In the genomic region with DNA sequence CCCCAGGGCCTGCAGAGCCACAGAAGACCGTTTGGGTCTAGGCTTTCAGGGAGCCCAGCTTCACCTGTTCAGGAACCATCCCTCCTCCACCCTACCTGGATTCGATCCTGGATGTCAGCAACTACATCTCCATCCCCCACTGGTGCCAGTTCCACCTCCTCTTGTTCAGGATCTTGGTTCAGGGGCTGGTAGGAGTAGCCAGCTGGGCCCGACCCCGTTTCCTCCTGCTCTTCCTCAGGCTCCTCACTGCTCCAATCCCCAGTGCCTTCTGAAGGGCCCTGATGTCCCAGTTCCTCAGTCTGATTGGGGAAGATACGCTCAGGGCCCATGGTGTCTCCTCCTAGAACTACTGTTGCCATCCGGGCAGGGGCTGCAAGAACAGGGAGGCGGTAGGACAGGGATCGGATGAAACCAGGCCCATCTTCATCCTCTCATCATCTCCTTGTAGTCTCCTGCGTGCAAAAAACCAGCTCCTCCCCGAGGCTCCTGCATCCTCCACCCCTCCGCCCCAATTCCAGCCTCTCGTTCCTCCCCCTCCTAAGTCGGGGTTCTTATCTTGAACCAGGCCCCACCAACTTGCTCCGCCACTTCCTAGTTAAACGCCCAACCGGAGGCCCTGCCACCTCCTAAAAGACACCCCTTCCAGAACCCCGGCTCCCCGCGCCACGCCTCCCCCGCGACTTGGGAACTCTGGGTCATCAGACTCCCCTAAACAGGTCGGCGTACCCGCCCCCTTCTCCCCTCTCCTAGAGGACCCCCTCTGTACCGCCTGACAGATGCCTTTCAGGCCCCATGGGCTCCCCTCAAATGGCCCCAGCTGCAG, we compare ENCODE assay signal across 8 cellular contexts. TPM values are rescaled to one million over a fixed set of nuclear protein-coding genes. Genes with fewer than 3 reads are reported as not detected.
A peak's percentile ranks its signal among the peaks of the same experiment; 100 is the strongest.
DNase-seq lines count a peak whose midpoint lies in the region; ATAC-seq and TF ChIP-seq lines count a peak whose summit lies in the region.

No MANE protein-coding gene starts in this region.

- 0 out of 2 replicates have a peak, but pooled peaks cover 21% of the 10 kb centered on the region for H3F3A ChIP-seq in GM23338 (replicated peaks; ENCODE audit: low read depth)

- TF ChIP-seq CTCF in DND-41 (IDR thresholded peaks at IDR 0.05; ENCODE audit: borderline replicate concordance, extremely low read depth, low read length, poor library complexity, severe bottlenecking): no peak
- TF ChIP-seq CTCF in GM23338 (conservative IDR thresholded peaks at IDR 0.05; ENCODE audit: low read depth in 2 of 2): no peak
- no peak for TF ChIP-seq CTCF in OCI-LY3 (IDR thresholded peaks at IDR 0.05; ENCODE audit: low read depth, low read length)
- TF ChIP-seq CTCF in mucosa of descending colon (IDR thresholded peaks at IDR 0.05): no peak

- H3K27me3 Mint-ChIP-seq in GM23338 (ENCODE audit: insufficient read depth, low read depth, poor library complexity): peaks cover 23% of the 10 kb centered on the region

- H3K36me3 ChIP-seq in DND-41 (ENCODE audit: insufficient read depth, low read length): peaks cover 72% of the 10 kb centered on the region
- H3K36me3 ChIP-seq in GM23338 (ENCODE audit: insufficient read depth): peaks cover 8% of the 10 kb centered on the region; the same call in 1 of the 2 replicates
- peaks cover 47% of the 10 kb centered on the region for H3K36me3 ChIP-seq in OCI-LY3 (replicated peaks; ENCODE audit: low read depth, low read length)
- peaks cover 5% of the 10 kb centered on the region for H3K36me3 ChIP-seq in mucosa of descending colon (ENCODE audit: low read depth)

- H4K20me1 ChIP-seq in DND-41 (ENCODE audit: insufficient read depth, low read length) (peaks cover 27% of the 10 kb centered on the region; the same call in 1 of the 2 replicates), GM23338 (replicated peaks; ENCODE audit: insufficient read depth) (peaks cover 17% of the 10 kb centered on the region), OCI-LY3 (ENCODE audit: insufficient read depth, low read length) (no peaks in the 10 kb centered on the region)

- ATAC-seq in DND-41 (ENCODE audit: insufficient read depth, low read depth): peak; percentile 0; the same call in 1 of the 3 replicates
- peak; percentile 37 for ATAC-seq in GM23338
- ATAC-seq in mucosa of descending colon: no peak
- ATAC-seq in GM19463 (IDR thresholded peaks at IDR 0.05; ENCODE audit: unreplicated experiment): no peak

- peak overlapping the region; percentile 99 for H3K4me2 ChIP-seq in DND-41 (ENCODE audit: insufficient read depth, low read length)
- H3K4me2 ChIP-seq in GM23338: peak overlapping the region; percentile 99
- H3K4me2 ChIP-seq in OCI-LY3 (ENCODE audit: low read length): peak overlapping the region; percentile 97

- H2AFZ ChIP-seq in DND-41 (ENCODE audit: low read depth, low read length): peak overlapping the region; percentile 95
- peak overlapping the region; percentile 12; the same call in 1 of the 2 replicates for H2AFZ ChIP-seq in GM23338
- peak overlapping the region; percentile 75 for H2AFZ ChIP-seq in OCI-LY3 (ENCODE audit: low read depth, low read length)

- peaks cover 30% of the 10 kb centered on the region for H3K4me1 Mint-ChIP-seq in GM23338

- H3K4me1 ChIP-seq in DND-41 (ENCODE audit: insufficient read depth, low read length) (peaks cover 62% of the 10 kb centered on the region), GM23338 (ENCODE audit: insufficient read depth) (peaks cover 16% of the 10 kb centered on the region), OCI-LY3 (ENCODE audit: low read length) (peaks cover 23% of the 10 kb centered on the region), mucosa of descending colon (ENCODE audit: low read depth) (peaks cover 29% of the 10 kb centered on the region)

- H3K9me3 ChIP-seq in DND-41 (ENCODE audit: insufficient read depth, low read length, severe bottlenecking) (no peaks in the 10 kb centered on the region), OCI-LY3 (ENCODE audit: insufficient read depth, low read length) (no peaks in the 10 kb centered on the region), mucosa of descending colon (no peaks in the 10 kb centered on the region)

- intact Hi-C loops in mucosa of descending colon (cut with DNase I, micrococcal nuclease): no loop called here

- H3K9me3 Mint-ChIP-seq in GM23338: no peaks in the 10 kb centered on the region

- H3K4me3 Mint-ChIP-seq in GM23338: peak overlapping the region; percentile 92

- H3K79me2 ChIP-seq in DND-41 (ENCODE audit: insufficient read depth, low read length) (peaks cover 71% of the 10 kb centered on the region), GM23338 (replicated peaks; ENCODE audit: insufficient read depth) (peaks cover 45% of the 10 kb centered on the region), OCI-LY3 (ENCODE audit: low read length) (peaks cover 31% of the 10 kb centered on the region)

- H3K27ac Mint-ChIP-seq in GM23338: peak overlapping the region; percentile 95

- H3K27me3 ChIP-seq in DND-41 (ENCODE audit: insufficient read depth, low read length, poor library complexity) (no peaks in the 10 kb centered on the region), GM23338 (ENCODE audit: insufficient read depth) (no peaks in the 10 kb centered on the region), OCI-LY3 (ENCODE audit: low read depth, low read length) (no peaks in the 10 kb centered on the region)

- H3K36me3 Mint-ChIP-seq in GM23338 (ENCODE audit: low read depth): peaks cover 67% of the 10 kb centered on the region

- H3K9me2 ChIP-seq in GM23338 (ENCODE audit: insufficient read depth): no peaks in the 10 kb centered on the region

- H3K27ac ChIP-seq in DND-41 (ENCODE audit: low read length) (peak overlapping the region; percentile 86), GM23338 (ENCODE audit: low read depth) (peak overlapping the region; percentile 83; the same call in 1 of the 2 replicates), OCI-LY3 (ENCODE audit: low read length) (peak overlapping the region; percentile 28)

- H3K4me3 ChIP-seq in DND-41 (ENCODE audit: low read depth in 1 of 2, low read length in 2 of 2): peak overlapping the region; percentile 91 to 94
- H3K4me3 ChIP-seq in GM23338: peak overlapping the region; percentile 82
- H3K4me3 ChIP-seq in OCI-LY3 (ENCODE audit: low read length): peak overlapping the region; percentile 90
- peak overlapping the region; percentile 31 for H3K4me3 ChIP-seq in mucosa of descending colon

- DNase-seq in DND-41: no peak
- DNase-seq in GM23338 (ENCODE audit: low spot score): no peak
- DNase-seq in dermis blood vessel endothelial cell: peak; percentile 36
- DNase-seq in mucosa of descending colon: peak in 1 of 3 donors; percentile 28
- no peak for DNase-seq in activated effector memory CD4-positive, alpha-beta T cell treated with anti-CD3 and anti-CD28 coated beads, Interleukin-2, amount 50 U/mL, for 16 hours
- no peak for DNase-seq in NCI-H2107 (lab: John Stamatoyannopoulos, UW)

- H3K9ac ChIP-seq in DND-41 (ENCODE audit: low read depth, low read length): peak overlapping the region; percentile 90
- H3K9ac ChIP-seq in OCI-LY3 (ENCODE audit: low read length): peak overlapping the region; percentile 84

TF ChIP-seq in GM23338, 12 proteins besides CTCF, POLR2A, EP300 and RAD21 (continues in another document):
- TF ChIP-seq ZNF331 (CRISPR knock-in tag; IDR thresholded peaks at IDR 0.05; ENCODE audit: low read depth) (no peak), NANOG (IDR thresholded peaks at IDR 0.05; ENCODE audit: borderline replicate concordance) (no peak), STAT1 (IDR thresholded peaks at IDR 0.05; ENCODE audit: unreplicated experiment) (no peak)

RNA-seq across cellular contexts. Expression of a gene that starts 0.5 kb away (rescaled TPM):
- 65.6 and 70.5 TPM in 2 replicates for total RNA-seq in GM23338 (2014; rRNA removed; shearing (Covaris generic))
- polyA plus RNA-seq in GM23338 (2016; fragmentation: Nextera tagmentation; extraction: Ambion mirVana): 205 and 215 TPM in 2 replicates
- total RNA-seq in dermis blood vessel endothelial cell (33.6 and 52.9 TPM in 2 replicates), mucosa of descending colon (10 to 100 TPM; 38.0 to 47.4 (median 39.1) TPM)

RNA-seq across cellular contexts. Expression of a gene that starts 0.8 kb away (rescaled TPM):
- total RNA-seq in GM23338 (2014; rRNA removed; shearing (Covaris generic)): 182 and 184 TPM in 2 replicates
- 86.2 and 88.2 TPM in 2 replicates for polyA plus RNA-seq in GM23338 (2016; fragmentation: Nextera tagmentation; extraction: Ambion mirVana)
- 134 and 173 TPM in 2 replicates for total RNA-seq in dermis blood vessel endothelial cell
- 10 to 100 TPM; 53.4 to 84.1 (median 57.3) TPM for total RNA-seq in mucosa of descending colon

RNA-seq across cellular contexts. Expression of a gene that starts 8.2 kb away (rescaled TPM):
- 98.6 and 106 TPM in 2 replicates for total RNA-seq in GM23338 (2014; rRNA removed; shearing (Covaris generic))
- 63.8 and 64.7 TPM in 2 replicates for polyA plus RNA-seq in GM23338 (2016; fragmentation: Nextera tagmentation; extraction: Ambion mirVana)
- 100 and 147 TPM in 2 replicates for total RNA-seq in dermis blood vessel endothelial cell
- 10 to 100 TPM; 31.4 to 40.0 (median 37.1) TPM for total RNA-seq in mucosa of descending colon

RNA-seq across cellular contexts. Expression of a gene that starts 28.9 kb away (rescaled TPM):
- total RNA-seq in GM23338 (2014; rRNA removed; shearing (Covaris generic)): 49.9 and 55.3 TPM in 2 replicates
- 16.5 and 20.0 TPM in 2 replicates for polyA plus RNA-seq in GM23338 (2016; fragmentation: Nextera tagmentation; extraction: Ambion mirVana)
- total RNA-seq in dermis blood vessel endothelial cell (37.3 and 45.6 TPM in 2 replicates), mucosa of descending colon (10 to 100 TPM; 35.9 to 45.0 (median 38.8) TPM)

RNA-seq across cellular contexts. Expression of a gene that starts 34.2 kb away (rescaled TPM):
- 24.8 and 25.1 TPM in 2 replicates for total RNA-seq in GM23338 (2014; rRNA removed; shearing (Covaris generic))
- 5.2 and 6.5 TPM in 2 replicates for polyA plus RNA-seq in GM23338 (2016; fragmentation: Nextera tagmentation; extraction: Ambion mirVana)
- total RNA-seq in dermis blood vessel endothelial cell (19.1 and 45.8 TPM in 2 replicates), mucosa of descending colon (10 to 100 TPM; 14.3 to 38.6 (median 20.6) TPM)

Comparison
In these comparisons a context has a peak if more than half of its experiments do, and no peak if none do; other contexts are left out.
1. ATAC-seq: peak in DND-41 (single experiment) and GM23338 (single experiment); none in mucosa of descending colon (single experiment) and GM19463 (single experiment).
2. H2AFZ ChIP-seq: peak in every context shown above with its lines; median percentile 95 in DND-41; 75 in OCI-LY3; 12 in GM23338.
3. H3K27ac ChIP-seq: peak in every context shown above with its lines; median percentile 86 in DND-41; 83 in GM23338; 28 in OCI-LY3.
4. H3K4me3 ChIP-seq: peak in every context shown above with its lines; median percentile 92 in DND-41; 90 in OCI-LY3; 82 in GM23338; 31 in mucosa of descending colon.
5. Peak in every context shown above with its lines, with median percentiles within 50 percentile points of each other: H3K4me2 ChIP-seq.